In genomic region chr3:142904639-142905441, GRCh38 we compare ENCODE assay signal across 9 cellular contexts. TPM values are rescaled to one million over a fixed set of nuclear protein-coding genes. Genes with fewer than 3 reads are reported as not detected.
A peak's percentile ranks its signal among the peaks of the same experiment; 100 is the strongest.
DNase-seq lines count a peak whose midpoint lies in the region; FAIRE-seq and TF ChIP-seq lines count a peak whose summit lies in the region.
"Had no signal": no experiment of that assay in that cellular context is flagged by ENCODE, and none has a peak within 500 bp of the region (broad histone marks: within the 10 kb centered on the region; RNA-seq: fewer than 3 reads in every experiment).

No MANE protein-coding gene starts in this region.

- FAIRE-seq in frontal cortex (lab: Jason Lieb, UNC) = no peak

- no peaks in the 10 kb centered on the region for H3K36me3 ChIP-seq in mucosa of stomach (ENCODE audit: control insufficient read depth, insufficient read depth, low read length)
- H3K36me3 ChIP-seq: tibial artery had no signal

- peaks cover 9% of the 10 kb centered on the region for H3K4me1 Mint-ChIP-seq in activated T-helper 1 cell treated with anti-CD3 and anti-CD28 coated beads, Interleukin-12 subunit alpha, Interleukin-12 subunit beta, Interleukin-2, Interleukin-4 antibody, amounts not matched to agents 30 ng/mL and 10 ng/mL and 1 ng/mL, durations not matched to agents 14 hours and 24 hours and 36 hours (ENCODE audit: low read depth)

- intact Hi-C loops in activated T-helper 1 cell treated with anti-CD3 and anti-CD28 coated beads, Interleukin-12 subunit alpha, Interleukin-12 subunit beta, Interleukin-2, Interleukin-4 antibody, amounts not matched to agents 30 ng/mL and 10 ng/mL and 1 ng/mL, durations not matched to agents 14 hours and 24 hours and 36 hours (cut with micrococcal nuclease) = no loop called here

- no peaks in the 10 kb centered on the region for H3K36me3 Mint-ChIP-seq in activated T-helper 1 cell treated with anti-CD3 and anti-CD28 coated beads, Interleukin-12 subunit alpha, Interleukin-12 subunit beta, Interleukin-2, Interleukin-4 antibody, amounts not matched to agents 30 ng/mL and 10 ng/mL and 1 ng/mL, durations not matched to agents 14 hours and 24 hours and 36 hours (ENCODE audit: low read depth)

- peaks cover 9% of the 10 kb centered on the region for H3K27me3 Mint-ChIP-seq in activated T-helper 1 cell treated with anti-CD3 and anti-CD28 coated beads, Interleukin-12 subunit alpha, Interleukin-12 subunit beta, Interleukin-2, Interleukin-4 antibody, amounts not matched to agents 30 ng/mL and 10 ng/mL and 1 ng/mL, durations not matched to agents 14 hours and 24 hours and 36 hours (ENCODE audit: insufficient read depth)

- H3K27ac Mint-ChIP-seq in activated T-helper 1 cell treated with anti-CD3 and anti-CD28 coated beads, Interleukin-12 subunit alpha, Interleukin-12 subunit beta, Interleukin-2, Interleukin-4 antibody, amounts not matched to agents 30 ng/mL and 10 ng/mL and 1 ng/mL, durations not matched to agents 14 hours and 24 hours and 36 hours = no peak overlapping the region

- H3K4me1 ChIP-seq in mucosa of stomach (ENCODE audit: control insufficient read depth, insufficient read depth, low read length) = peaks cover 16% of the 10 kb centered on the region

- 0 out of 3 replicates have a peak, but pooled peaks have one; percentile 14 for TF ChIP-seq CTCF in GM12872 (IDR thresholded peaks at IDR 0.05; ENCODE audit: insufficient read depth, low read depth, low read length)

- H3K27me3 ChIP-seq in mucosa of stomach (ENCODE audit: control insufficient read depth, insufficient read depth, low read length) = peaks cover 8% of the 10 kb centered on the region
- H3K27me3 ChIP-seq: tibial artery had no signal

- H3K9me3 ChIP-seq in mucosa of stomach (ENCODE audit: control insufficient read depth, low read length) = no peaks in the 10 kb centered on the region
- H3K9me3 ChIP-seq: tibial artery had no signal

- no peaks in the 10 kb centered on the region for H3K9me3 Mint-ChIP-seq in activated T-helper 1 cell treated with anti-CD3 and anti-CD28 coated beads, Interleukin-12 subunit alpha, Interleukin-12 subunit beta, Interleukin-2, Interleukin-4 antibody, amounts not matched to agents 30 ng/mL and 10 ng/mL and 1 ng/mL, durations not matched to agents 14 hours and 24 hours and 36 hours

- peak overlapping the region; percentile 10 for H3K9ac ChIP-seq in mucosa of stomach (ENCODE audit: low read length)

- no peak overlapping the region for H3K4me3 ChIP-seq in mucosa of stomach (ENCODE audit: low read length)
- H3K4me3 ChIP-seq: tibial artery had no signal

- no peak overlapping the region for H3K4me3 Mint-ChIP-seq in activated T-helper 1 cell treated with anti-CD3 and anti-CD28 coated beads, Interleukin-12 subunit alpha, Interleukin-12 subunit beta, Interleukin-2, Interleukin-4 antibody, amounts not matched to agents 30 ng/mL and 10 ng/mL and 1 ng/mL, durations not matched to agents 14 hours and 24 hours and 36 hours

- DNase-seq in HT-29 (ENCODE audit: low spot score) = peak; percentile 92
- DNase-seq in astrocyte of the hippocampus (ENCODE audit: low read depth, low spot score) = peak; percentile 33
- DNase-seq in NCI-H2196 treated with DMSO at 0.1 percent for 48 hours (lab: John Stamatoyannopoulos, UW; ENCODE audit: unreplicated experiment) = no peak
- no peak for DNase-seq in NCI-H524 treated with DMSO at 0.1 percent for 48 hours (lab: John Stamatoyannopoulos, UW)
- DNase-seq in frontal cortex (ENCODE audit: low spot score in 2 of 2) = no peak
- DNase-seq in activated T-helper 1 cell treated with anti-CD3 and anti-CD28 coated beads, Interleukin-12 subunit alpha, Interleukin-12 subunit beta, Interleukin-2, Interleukin-4 antibody, amounts not matched to agents 30 ng/mL and 10 ng/mL and 1 ng/mL, durations not matched to agents 14 hours and 24 hours and 36 hours (ENCODE audit: low spot score) = no peak

RNA-seq across cellular contexts. Expression of gene PCOLCE2, which starts 16.0 kb away (rescaled TPM):
- total RNA-seq in HT-29 (2014; rRNA removed; shearing (Covaris generic)) = 4.9 and 6.2 TPM in 2 replicates
- 6.9 TPM for total RNA-seq in frontal cortex
- total RNA-seq in activated T-helper 1 cell treated with anti-CD3 and anti-CD28 coated beads, Interleukin-12 subunit alpha, Interleukin-12 subunit beta, Interleukin-2, Interleukin-4 antibody, amounts not matched to agents 30 ng/mL and 10 ng/mL and 1 ng/mL, durations not matched to agents 14 hours and 24 hours and 36 hours = not detected in 2 replicates

RNA-seq across cellular contexts. Expression of gene PAQR9, which starts 58.6 kb away (rescaled TPM):
- total RNA-seq in HT-29 (2014; rRNA removed; shearing (Covaris generic)) = not detected in 2 replicates
- total RNA-seq in frontal cortex = 2.4 TPM
- total RNA-seq in activated T-helper 1 cell treated with anti-CD3 and anti-CD28 coated beads, Interleukin-12 subunit alpha, Interleukin-12 subunit beta, Interleukin-2, Interleukin-4 antibody, amounts not matched to agents 30 ng/mL and 10 ng/mL and 1 ng/mL, durations not matched to agents 14 hours and 24 hours and 36 hours = not detected in 2 replicates

Comparison
In these comparisons a context has a peak if more than half of its experiments do, and no peak if none do; other contexts are left out.
1. DNase-seq: peak in HT-29 (single experiment) and astrocyte of the hippocampus (single experiment); none in NCI-H2196 treated with DMSO at 0.1 percent for 48 hours (single experiment), NCI-H524 treated with DMSO at 0.1 percent for 48 hours (single experiment), frontal cortex (0 of 2) and activated T-helper 1 cell treated with anti-CD3 and anti-CD28 coated beads, Interleukin-12 subunit alpha, Interleukin-12 subunit beta, Interleukin-2, Interleukin-4 antibody, amounts not matched to agents 30 ng/mL and 10 ng/mL and 1 ng/mL, durations not matched to agents 14 hours and 24 hours and 36 hours (single experiment).